Comparison of ENCODE assay signal across 8 cellular contexts in genomic region chrX:107117993-107118321, GRCh38. TPM values are rescaled to one million over a fixed set of nuclear protein-coding genes. Genes with fewer than 3 reads are reported as not detected.
A peak's percentile ranks its signal among the peaks of the same experiment; 100 is the strongest.
DNase-seq lines count a peak whose midpoint lies in the region; ATAC-seq, FAIRE-seq and TF ChIP-seq lines count a peak whose summit lies in the region.

No MANE protein-coding gene starts in this region.

- H3K4me3 ChIP-seq in Karpas-422 (ENCODE audit: low read length) (peak overlapping the region; percentile 64), uterus (peak overlapping the region; percentile 37 to 41)

- no peaks in the 10 kb centered on the region for H4K20me1 ChIP-seq in Karpas-422 (ENCODE audit: insufficient read depth, low read depth, low read length)

- H3K4me1 Mint-ChIP-seq in dendritic cell treated with granulocyte-macrophage colony-stimulating factor and Interleukin-4, amounts not matched to agents 40 ng/mL and 50 ng/mL, for 4 days (ENCODE audit: low read depth): peaks cover 28% of the 10 kb centered on the region

- no peak for TF ChIP-seq POLR2A in uterus (IDR thresholded peaks at IDR 0.05)

- H3K27me3 ChIP-seq in Karpas-422 (ENCODE audit: low read length): no peaks in the 10 kb centered on the region
- no peaks in the 10 kb centered on the region for H3K27me3 ChIP-seq in uterus

- peak overlapping the region; percentile 94 for H3K27ac Mint-ChIP-seq in dendritic cell treated with granulocyte-macrophage colony-stimulating factor and Interleukin-4, amounts not matched to agents 40 ng/mL and 50 ng/mL, for 4 days

- no peaks in the 10 kb centered on the region for H3K27me3 Mint-ChIP-seq in dendritic cell treated with granulocyte-macrophage colony-stimulating factor and Interleukin-4, amounts not matched to agents 40 ng/mL and 50 ng/mL, for 4 days

- TF ChIP-seq CTCF in uterus (IDR thresholded peaks at IDR 0.05): no peak

- peaks cover 19% of the 10 kb centered on the region for H3K79me2 ChIP-seq in Karpas-422 (ENCODE audit: low read length)

- H3K36me3 ChIP-seq in Karpas-422 (ENCODE audit: insufficient read depth, low read length) (peaks cover 15% of the 10 kb centered on the region), uterus (no peaks in the 10 kb centered on the region)

- peak; percentile 85 for FAIRE-seq in GM18507 (lab: Jason Lieb, UNC)

- no peaks in the 10 kb centered on the region for H3K9me3 Mint-ChIP-seq in dendritic cell treated with granulocyte-macrophage colony-stimulating factor and Interleukin-4, amounts not matched to agents 40 ng/mL and 50 ng/mL, for 4 days

- H3K27ac ChIP-seq in Karpas-422 (ENCODE audit: low read length): 0 out of 2 replicates have a peak overlapping the region, but pooled peaks have one; percentile 1
- H3K27ac ChIP-seq in uterus: peak overlapping the region; percentile 44 to 57

- H3K36me3 Mint-ChIP-seq in dendritic cell treated with granulocyte-macrophage colony-stimulating factor and Interleukin-4, amounts not matched to agents 40 ng/mL and 50 ng/mL, for 4 days (ENCODE audit: low read depth): peaks cover 48% of the 10 kb centered on the region

- ATAC-seq in left colon (no peak), HG02970 (IDR thresholded peaks at IDR 0.05; ENCODE audit: low FRiP score, unreplicated experiment) (no peak)

- peak overlapping the region; percentile 96 for H3K4me3 Mint-ChIP-seq in dendritic cell treated with granulocyte-macrophage colony-stimulating factor and Interleukin-4, amounts not matched to agents 40 ng/mL and 50 ng/mL, for 4 days

- H3K9me2 ChIP-seq in Karpas-422 (replicated peaks; ENCODE audit: insufficient read depth, low read length): no peaks in the 10 kb centered on the region

- H3K9me3 ChIP-seq in Karpas-422 (ENCODE audit: low read length): no peaks in the 10 kb centered on the region
- no peaks in the 10 kb centered on the region for H3K9me3 ChIP-seq in uterus

- intact Hi-C loops in dendritic cell treated with granulocyte-macrophage colony-stimulating factor and Interleukin-4, amounts not matched to agents 40 ng/mL and 50 ng/mL, for 4 days (cut with micrococcal nuclease): no loop called here
- intact Hi-C loops in uterus (cut with DNase I; ENCODE audit: low total_unique reads) (no loop called here), left colon (cut with DNase I, micrococcal nuclease) (no loop called here)

- peak overlapping the region; percentile 70 for H3K9ac ChIP-seq in Karpas-422 (ENCODE audit: low read length)

- no peak for DNase-seq in GM18507 (ENCODE audit: extremely low spot score, insufficient read length, low read depth)
- peak; percentile 66 for DNase-seq in Karpas-422
- DNase-seq in medulla oblongata (ENCODE audit: extremely low spot score): peak; percentile 17
- no peak for DNase-seq in uterus
- DNase-seq in left colon: no peak
- DNase-seq in central memory CD4-positive, alpha-beta T cell: no peak

- H3K4me2 ChIP-seq in Karpas-422 (ENCODE audit: low read depth, low read length, poor library complexity, severe bottlenecking): peak overlapping the region; percentile 61

- H2AFZ ChIP-seq in Karpas-422 (ENCODE audit: low read length): no peak overlapping the region

- H3K4me1 ChIP-seq in Karpas-422 (ENCODE audit: low read length): peaks cover 21% of the 10 kb centered on the region
- no peaks in the 10 kb centered on the region for H3K4me1 ChIP-seq in uterus

RNA-seq across cellular contexts. Expression of gene RBM41, which starts 0.7 kb away (rescaled TPM):
- 15.6 and 22.0 TPM in 2 replicates for total RNA-seq in Karpas-422 (2014; rRNA removed; shearing (Covaris generic); ENCODE audit: low replicate concordance)
- total RNA-seq in uterus (100 to 1,000 TPM in 1 of 4 donors, 10 to 100 TPM in 3; 13.5 to 115 (median 24.5) TPM), left colon (10 to 100 TPM; 20.3 to 21.3 TPM)

Comparison
In these comparisons a context has a peak if more than half of its experiments do, and no peak if none do; other contexts are left out.
1. DNase-seq: peak in Karpas-422 (single experiment) and medulla oblongata (single experiment); none in GM18507 (single experiment), uterus (0 of 2), left colon (0 of 2) and central memory CD4-positive, alpha-beta T cell (single experiment).